ENCODE assay signal across 17 cellular contexts in genomic region chr1:29496701-29497100, GRCh38.
DNase-seq lines count a peak whose midpoint lies in the region; TF ChIP-seq lines count a peak whose summit lies in the region.
"Had no signal": no experiment of that assay in that cellular context is flagged by ENCODE, and none has a peak within 500 bp of the region (broad histone marks: within the 10 kb centered on the region; RNA-seq: fewer than 3 reads in every experiment).

No MANE protein-coding gene starts in this region.

- no peak overlapping the region for H3K27ac Mint-ChIP-seq in endodermal cell
- H3K27ac Mint-ChIP-seq: CD8-positive, alpha-beta memory T cell; GM23338 had no signal

- H3K4me1 ChIP-seq in endodermal cell (ENCODE audit: control insufficient read depth, insufficient read depth, low read length) (no peaks in the 10 kb centered on the region), prostate gland (replicated peaks) (no peaks in the 10 kb centered on the region)
- H3K4me1 ChIP-seq: BLaER1, Caco-2 had no signal

- no peaks in the 10 kb centered on the region for H3K36me3 Mint-ChIP-seq in endodermal cell (ENCODE audit: low read depth)
- H3K36me3 Mint-ChIP-seq: CD8-positive, alpha-beta memory T cell had no signal

- intact Hi-C loops in posterior vena cava (cut with DNase I), result no loop called here
- intact Hi-C loops in prostate gland (cut with DNase I), result no loop called here

- TF ChIP-seq POLR2A in prostate gland (IDR thresholded peaks at IDR 0.05), result no peak

- DNase-seq in activated CD8-positive, alpha-beta memory T cell treated with anti-CD3 and anti-CD28 coated beads for 24 hours, result peak; percentile 33
- DNase-seq in activated CD8-positive, alpha-beta memory T cell treated with anti-CD3 and anti-CD28 coated beads, Interleukin-2, amount 50 U/mL, for 4 hours, result no peak
- DNase-seq in activated CD8-positive, alpha-beta memory T cell treated with anti-CD3 and anti-CD28 coated beads, Interleukin-2, amount 50 U/mL, for 48 hours, result peak; percentile 23
- DNase-seq in endodermal cell (no peak), posterior vena cava (ENCODE audit: low spot score) (peak; percentile 66), prostate gland (ENCODE audit: low spot score) (no peak), NCI-H1436 treated with DMSO at 0.1 percent for 48 hours (lab: John Stamatoyannopoulos, UW) (no peak), cerebellum (ENCODE audit: low spot score) (no peak)
- DNase-seq: 8988T, AML-193, Caco-2, DND-41, GDM1 had no signal

- no peak overlapping the region for H3K4me3 Mint-ChIP-seq in endodermal cell
- H3K4me3 Mint-ChIP-seq: CD8-positive, alpha-beta memory T cell; GM23338 had no signal

- H3K36me3 ChIP-seq in endodermal cell (ENCODE audit: control insufficient read depth, insufficient read depth, low read length) (no peaks in the 10 kb centered on the region), prostate gland (no peaks in the 10 kb centered on the region)
- H3K36me3 ChIP-seq: BLaER1, HAP-1 had no signal

- WGBS in endodermal cell (ENCODE audit: insufficient coverage in 1 of 2, insufficient read length in 1 of 2), 2 experiments, result 92 to 93% methylated on average over 3 to 8 of the region's 8 CpGs
- WGBS in prostate gland, result 95% methylated on average over 8 of the region's 8 CpGs

- H3K27me3 Mint-ChIP-seq in endodermal cell (ENCODE audit: insufficient read depth), result peaks cover 12% of the 10 kb centered on the region

- no peak overlapping the region for H3K9ac ChIP-seq in endodermal cell (ENCODE audit: extremely low read depth, low read length, poor library complexity, severe bottlenecking)
- H3K9ac ChIP-seq: BLaER1 had no signal

- H3K27ac ChIP-seq in endodermal cell (ENCODE audit: low read depth, low read length), result no peak overlapping the region
- no peak overlapping the region for H3K27ac ChIP-seq in prostate gland
- H3K27ac ChIP-seq: BLaER1 had no signal

- H3K9me3 ChIP-seq in endodermal cell (ENCODE audit: control insufficient read depth, low read length), result peaks cover 25% of the 10 kb centered on the region
- H3K9me3 ChIP-seq in prostate gland, result no peaks in the 10 kb centered on the region
- H3K9me3 ChIP-seq: Caco-2, HAP-1 had no signal

- no peaks in the 10 kb centered on the region for H3K27me3 ChIP-seq in endodermal cell (ENCODE audit: control insufficient read depth, insufficient read depth, low read length, poor library complexity, severe bottlenecking)
- peaks cover 3% of the 10 kb centered on the region for H3K27me3 ChIP-seq in prostate gland (replicated peaks; ENCODE audit: insufficient read depth)
- H3K27me3 ChIP-seq: BLaER1 had no signal

- peaks cover 29% of the 10 kb centered on the region for H3K9me3 Mint-ChIP-seq in endodermal cell

- peaks cover 1% of the 10 kb centered on the region for H3K4me1 Mint-ChIP-seq in endodermal cell
- H3K4me1 Mint-ChIP-seq: CD8-positive, alpha-beta memory T cell had no signal

- no peak overlapping the region for H3K4me3 ChIP-seq in endodermal cell (ENCODE audit: low read length)
- no peak overlapping the region for H3K4me3 ChIP-seq in prostate gland
- H3K4me3 ChIP-seq: BLaER1, GM23338, HAP-1 had no signal

- peak; percentile 39 for TF ChIP-seq CTCF in endodermal cell (conservative IDR thresholded peaks at IDR 0.05)
- TF ChIP-seq CTCF in prostate gland (IDR thresholded peaks at IDR 0.05), result no peak

Comparison
In these comparisons a context has a peak if more than half of its experiments do, and no peak if none do; other contexts are left out.
1. DNase-seq: peak in activated CD8-positive, alpha-beta memory T cell treated with anti-CD3 and anti-CD28 coated beads for 24 hours (single experiment), activated CD8-positive, alpha-beta memory T cell treated with anti-CD3 and anti-CD28 coated beads, Interleukin-2, amount 50 U/mL, for 48 hours (single experiment) and posterior vena cava (single experiment); none in activated CD8-positive, alpha-beta memory T cell treated with anti-CD3 and anti-CD28 coated beads, Interleukin-2, amount 50 U/mL, for 4 hours (single experiment), endodermal cell (single experiment), prostate gland (single experiment), NCI-H1436 treated with DMSO at 0.1 percent for 48 hours (single experiment) and cerebellum (single experiment).